In the genomic region with DNA sequence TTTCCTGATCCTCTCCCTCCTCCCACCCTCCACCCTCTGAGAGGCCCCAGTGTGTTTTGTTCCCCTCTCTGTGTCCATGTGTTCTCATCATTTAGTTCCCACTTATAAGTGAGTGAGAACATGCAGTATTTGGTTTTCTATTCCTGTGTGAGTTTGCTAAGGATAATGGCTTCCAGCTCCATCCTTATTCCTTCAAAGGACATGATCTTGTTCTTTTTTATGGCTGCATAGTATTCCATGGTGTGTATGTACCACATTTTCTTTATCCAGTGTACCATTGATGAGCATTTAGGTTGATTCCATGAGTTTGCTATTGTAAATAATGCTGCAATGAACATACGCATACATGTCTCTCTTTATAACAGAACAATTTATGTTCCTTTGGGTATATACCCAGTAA, we compare ENCODE assay signal across 9 cellular contexts. TPM values are rescaled to one million over a fixed set of nuclear protein-coding genes. Genes with fewer than 3 reads are reported as not detected.
"Had no signal": no experiment of that assay in that cellular context is flagged by ENCODE, and none has a peak within 500 bp of the region (broad histone marks: within the 10 kb centered on the region; RNA-seq: fewer than 3 reads in every experiment).

No MANE protein-coding gene starts in this region.

RNA-seq across cellular contexts. Expression of a gene that starts 25.7 kb away (rescaled TPM):
- total RNA-seq: dermis blood vessel endothelial cell, dermis microvascular lymphatic vessel endothelial cell, endodermal cell, endothelial cell of umbilical vein, epithelial cell of proximal tubule, fibroblast of villous mesenchyme, foreskin keratinocyte, glomerular endothelial cell had no signal
- polyA plus RNA-seq: endothelial cell of umbilical vein, fibroblast of lung, foreskin keratinocyte had no signal
